In genomic region chr14:94395900-94396574, GRCh38 we compare ENCODE assay signal across 1 cellular context.
TF ChIP-seq lines count a peak whose summit lies in the region.

No MANE protein-coding gene starts in this region.

TF ChIP-seq in HepG2, 621 proteins besides CTCF, POLR2A, EP300 and RAD21 (continued from another document and continues in another):
- TF ChIP-seq HIVEP1 (CRISPR knock-in tag; IDR thresholded peaks at IDR 0.05) (peak; percentile 68; the same call in 1 of the 2 replicates), MEF2D (CRISPR knock-in tag; IDR thresholded peaks at IDR 0.05) (peak; percentile 81), ZNF629 (CRISPR knock-in tag; conservative IDR thresholded peaks at IDR 0.05) (peak; percentile 56; the same call in 1 of the 2 replicates), STAT5B (CRISPR knock-in tag; IDR thresholded peaks at IDR 0.05) (no peak), ESRRA (CRISPR knock-in tag; IDR thresholded peaks at IDR 0.05; ENCODE audit: low read depth) (peak; percentile 54; the same call in 1 of the 2 replicates), THAP8 (CRISPR knock-in tag; IDR thresholded peaks at IDR 0.05; ENCODE audit: borderline replicate concordance) (no peak), GPBP1L1 (CRISPR knock-in tag; IDR thresholded peaks at IDR 0.05) (no peak), ZNF256 (CRISPR knock-in tag; conservative IDR thresholded peaks at IDR 0.05) (no peak), ZNF343 (CRISPR knock-in tag; IDR thresholded peaks at IDR 0.05) (no peak), FIP1L1 (IDR thresholded peaks at IDR 0.05; ENCODE audit: borderline replicate concordance, insufficient read depth, low read depth, low read length) (no peak), CREB1 (IDR thresholded peaks at IDR 0.05) (0 out of 2 replicates have a peak, but pooled peaks have one; percentile 5), CREB1 (CRISPR knock-in tag; IDR thresholded peaks at IDR 0.05) (no peak; the same call in 1 of the 2 replicates), GATAD1 (CRISPR knock-in tag; IDR thresholded peaks at IDR 0.05) (peak; percentile 58; the same call in 1 of the 2 replicates), SNAPC2 (CRISPR knock-in tag; IDR thresholded peaks at IDR 0.05) (no peak), SIN3B (IDR thresholded peaks at IDR 0.05; ENCODE audit: low read length) (no peak), GATAD2A (CRISPR knock-in tag; IDR thresholded peaks at IDR 0.05) (peak; percentile 99), SKI (IDR thresholded peaks at IDR 0.05; ENCODE audit: partially characterized antibody) (peak; percentile 77), NBN (conservative IDR thresholded peaks at IDR 0.05) (no peak), DMAP1 (CRISPR knock-in tag; IDR thresholded peaks at IDR 0.05) (peak; percentile 66; the same call in 1 of the 2 replicates), HNRNPK (IDR thresholded peaks at IDR 0.05; ENCODE audit: low read depth, low read length, poor library complexity, severe bottlenecking) (no peak), ZNF232 (CRISPR knock-in tag; IDR thresholded peaks at IDR 0.05; ENCODE audit: borderline replicate concordance) (no peak), ZNF737 (CRISPR knock-in tag; IDR thresholded peaks at IDR 0.05; ENCODE audit: borderline replicate concordance) (no peak), ZNF564 (CRISPR knock-in tag; IDR thresholded peaks at IDR 0.05) (peak; percentile 71; the same call in 1 of the 2 replicates), ZSCAN25 (CRISPR knock-in tag; IDR thresholded peaks at IDR 0.05) (peak; percentile 78), POLR2G (IDR thresholded peaks at IDR 0.05; ENCODE audit: low read depth, low read length) (peak; percentile 56; the same call in 1 of the 2 replicates), ZNF496 (CRISPR knock-in tag; IDR thresholded peaks at IDR 0.05; ENCODE audit: insufficient replicate concordance) (no peak), GZF1 (CRISPR knock-in tag; IDR thresholded peaks at IDR 0.05) (no peak), TFDP2 (CRISPR knock-in tag; IDR thresholded peaks at IDR 0.05) (peak; percentile 66), HOXD1 (CRISPR knock-in tag; IDR thresholded peaks at IDR 0.05) (peak; percentile 51; the same call in 1 of the 2 replicates), RNF2 (conservative IDR thresholded peaks at IDR 0.05; ENCODE audit: low read depth) (no peak), TEAD3 (CRISPR knock-in tag; optimal IDR thresholded peaks at IDR 0.05; ENCODE audit: borderline replicate concordance) (peak; percentile 85), KLF13 (CRISPR knock-in tag; IDR thresholded peaks at IDR 0.05) (no peak), ZNF746 (CRISPR knock-in tag; IDR thresholded peaks at IDR 0.05) (peak; percentile 86), KLF6 (CRISPR knock-in tag; IDR thresholded peaks at IDR 0.05) (no peak), ZNF367 (CRISPR knock-in tag; IDR thresholded peaks at IDR 0.05; ENCODE audit: borderline replicate concordance) (no peak), ZBTB14 (CRISPR knock-in tag; IDR thresholded peaks at IDR 0.05) (no peak), ZNF276 (CRISPR knock-in tag; IDR thresholded peaks at IDR 0.05; ENCODE audit: low read depth) (0 out of 2 replicates have a peak, but pooled peaks have one; percentile 26), ZNF136 (CRISPR knock-in tag; IDR thresholded peaks at IDR 0.05; ENCODE audit: low read depth) (peak; percentile 88; the same call in 1 of the 2 replicates), ZNF576 (CRISPR knock-in tag; IDR thresholded peaks at IDR 0.05) (no peak), ZNF572 (CRISPR knock-in tag; IDR thresholded peaks at IDR 0.05) (no peak), MLLT10 (CRISPR knock-in tag; IDR thresholded peaks at IDR 0.05) (no peak), POLR2AphosphoS2 (IDR thresholded peaks at IDR 0.05; ENCODE audit: low read depth, low read length) (no peak), ZNF282 (IDR thresholded peaks at IDR 0.05; ENCODE audit: partially characterized antibody) (no peak), ZNF503 (CRISPR knock-in tag; IDR thresholded peaks at IDR 0.05) (no peak; the same call in 1 of the 2 replicates), POGZ (CRISPR knock-in tag; IDR thresholded peaks at IDR 0.05) (peak; percentile 30; the same call in 1 of the 2 replicates), FOXK1 (CRISPR knock-in tag; IDR thresholded peaks at IDR 0.05; ENCODE audit: borderline replicate concordance, low read depth) (peak; percentile 89; the same call in 1 of the 2 replicates), SAP130 (CRISPR knock-in tag; IDR thresholded peaks at IDR 0.05; ENCODE audit: low read depth) (peak; percentile 90), ZUFSP (CRISPR knock-in tag; IDR thresholded peaks at IDR 0.05; ENCODE audit: borderline replicate concordance) (no peak), FOXC1 (CRISPR knock-in tag; IDR thresholded peaks at IDR 0.05; ENCODE audit: borderline replicate concordance) (no peak), ZBTB33 (CRISPR knock-in tag; IDR thresholded peaks at IDR 0.05) (peak; percentile 56; the same call in 1 of the 2 replicates), RELA (CRISPR knock-in tag; IDR thresholded peaks at IDR 0.05) (peak; percentile 69; the same call in 1 of the 2 replicates), ZNF724P (CRISPR knock-in tag; IDR thresholded peaks at IDR 0.05; ENCODE audit: borderline replicate concordance) (0 out of 2 replicates have a peak, but pooled peaks have one; percentile 44), ZNF546 (CRISPR knock-in tag; conservative IDR thresholded peaks at IDR 0.05) (no peak; the same call in 1 of the 2 replicates), ZNF3 (CRISPR knock-in tag; IDR thresholded peaks at IDR 0.05) (peak; percentile 44; the same call in 1 of the 2 replicates), ARID3A (IDR thresholded peaks at IDR 0.05; ENCODE audit: low read depth, low read length) (peak; percentile 84), SRSF4 (IDR thresholded peaks at IDR 0.05; ENCODE audit: low read depth, low read length, poor library complexity, severe bottlenecking) (no peak), NFRKB (IDR thresholded peaks at IDR 0.05) (no peak), ZKSCAN5 (CRISPR knock-in tag; IDR thresholded peaks at IDR 0.05) (no peak), PRPF4 (IDR thresholded peaks at IDR 0.05; ENCODE audit: low read depth, low read length, poor library complexity, severe bottlenecking) (no peak), PHF8 (CRISPR knock-in tag; IDR thresholded peaks at IDR 0.05) (no peak; the same call in 1 of the 2 replicates), HNRNPLL (IDR thresholded peaks at IDR 0.05; ENCODE audit: low read depth, low read length, poor library complexity, severe bottlenecking) (no peak), HHEX (CRISPR knock-in tag; IDR thresholded peaks at IDR 0.05) (peak; percentile 84), KDM3A (CRISPR knock-in tag; IDR thresholded peaks at IDR 0.05; ENCODE audit: low read depth) (peak; percentile 88; the same call in 1 of the 2 replicates), PLRG1 (conservative IDR thresholded peaks at IDR 0.05) (no peak)
